In the genomic region with DNA sequence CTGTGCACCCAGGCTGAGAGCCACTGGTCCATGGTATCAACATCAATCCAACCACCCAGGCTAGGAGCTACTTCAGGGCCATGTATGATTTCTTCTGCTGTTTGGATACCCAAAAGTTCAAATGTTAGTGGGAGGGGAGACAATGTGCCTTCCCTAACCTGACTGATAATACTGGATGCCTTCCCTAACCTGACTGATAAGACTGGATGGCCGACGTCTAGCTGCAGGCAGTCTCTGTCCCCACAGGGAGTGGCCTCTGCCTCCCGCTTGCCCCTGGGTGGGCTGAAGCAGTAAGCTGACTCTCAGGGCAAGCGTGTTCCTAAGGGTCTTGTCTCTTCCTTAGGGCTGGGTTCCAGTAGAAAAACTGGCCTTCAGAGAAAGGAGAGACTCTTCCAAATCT, we compare ENCODE assay signal across 26 cellular contexts.
"Had no signal": no experiment of that assay in that cellular context is flagged by ENCODE, and none has a peak within 500 bp of the region (broad histone marks: within the 10 kb centered on the region; RNA-seq: fewer than 3 reads in every experiment).

No MANE protein-coding gene starts in this region.

- H3K27ac ChIP-seq: adrenal gland, body of pancreas, esophagus muscularis mucosa, foreskin keratinocyte, gastrocnemius medialis, heart left ventricle had no signal

- ATAC-seq: activated naive CD4-positive, alpha-beta T cell treated with anti-CD3 and anti-CD28 coated beads, Interleukin-2, amount 50 U/mL, for 72 hours; activated naive CD8-positive, alpha-beta T cell treated with anti-CD3 and anti-CD28 coated beads, Interleukin-2, amount 50 U/mL, for 24 hours; activated T-cell treated with anti-CD3 and anti-CD28 coated beads, Interleukin-2, amount 50 U/mL, for 72 hours; body of pancreas; foreskin keratinocyte; gastrocnemius medialis; heart left ventricle had no signal

- H3K4me3 Mint-ChIP-seq: activated CD4-positive, alpha-beta memory T cell treated with anti-CD3 and anti-CD28 coated beads, Interleukin-2, amount 10 ng/mL, durations not matched to agents 7 days and 5 days; activated naive CD4-positive, alpha-beta T cell treated with anti-CD3 and anti-CD28 coated beads, Interleukin-2, amount 10 ng/mL, durations not matched to agents 7 days and 5 days; activated naive CD8-positive, alpha-beta T cell treated with anti-CD3 and anti-CD28 coated beads, Interleukin-2, amount 50 U/mL, for 24 hours; activated T-cell treated with anti-CD3 and anti-CD28 coated beads, Interleukin-2, amount 50 U/mL, for 24 hours; activated T-cell treated with anti-CD3 and anti-CD28 coated beads, Interleukin-2, amount 50 U/mL, for 72 hours had no signal

- H3K9me3 Mint-ChIP-seq: activated CD4-positive, alpha-beta memory T cell treated with anti-CD3 and anti-CD28 coated beads, Interleukin-2, amount 10 ng/mL, durations not matched to agents 7 days and 5 days; activated naive CD4-positive, alpha-beta T cell treated with anti-CD3 and anti-CD28 coated beads, Interleukin-2, amount 10 ng/mL, durations not matched to agents 7 days and 5 days; activated naive CD4-positive, alpha-beta T cell treated with anti-CD3 and anti-CD28 coated beads, Interleukin-2, amount 50 U/mL, for 72 hours; activated naive CD8-positive, alpha-beta T cell treated with anti-CD3 and anti-CD28 coated beads, Interleukin-2, amount 50 U/mL, for 24 hours; activated T-cell treated with anti-CD3 and anti-CD28 coated beads, Interleukin-2, amount 50 U/mL, for 24 hours; activated T-cell treated with anti-CD3 and anti-CD28 coated beads, Interleukin-2, amount 50 U/mL, for 72 hours had no signal

- H3K4me1 ChIP-seq: body of pancreas, esophagus muscularis mucosa had no signal

- H3K27ac Mint-ChIP-seq: activated CD4-positive, alpha-beta memory T cell treated with anti-CD3 and anti-CD28 coated beads, Interleukin-2, amount 10 ng/mL, durations not matched to agents 7 days and 5 days; activated naive CD4-positive, alpha-beta T cell treated with anti-CD3 and anti-CD28 coated beads, Interleukin-2, amount 10 ng/mL, durations not matched to agents 7 days and 5 days; activated naive CD4-positive, alpha-beta T cell treated with anti-CD3 and anti-CD28 coated beads, Interleukin-2, amount 50 U/mL, for 72 hours; activated naive CD8-positive, alpha-beta T cell treated with anti-CD3 and anti-CD28 coated beads, Interleukin-2, amount 50 U/mL, for 24 hours; activated T-cell treated with anti-CD3 and anti-CD28 coated beads, Interleukin-2, amount 50 U/mL, for 24 hours had no signal

- H3K4me3 ChIP-seq: adrenal gland, body of pancreas, esophagus muscularis mucosa, gastrocnemius medialis, heart left ventricle had no signal

- DNase-seq: activated CD4-positive, alpha-beta memory T cell treated with anti-CD3 and anti-CD28 coated beads, Interleukin-2, amount 10 ng/mL, durations not matched to agents 7 days and 5 days; activated CD4-positive, alpha-beta T cell treated with anti-CD3 and anti-CD28 coated beads for 4 hours; activated CD4-positive, CD25-positive, alpha-beta regulatory T cell; activated CD4-positive, CD25-positive, alpha-beta regulatory T cell treated with anti-CD3 and anti-CD28 coated beads, Interleukin-2, amount 50 U/mL, for 72 hours; activated CD8-positive, alpha-beta memory T cell treated with anti-CD3 and anti-CD28 coated beads, Interleukin-2, amount 50 U/mL, for 48 hours; activated gamma-delta T cell; activated naive CD4-positive, alpha-beta T cell; activated naive CD4-positive, alpha-beta T cell treated with anti-CD3 and anti-CD28 coated beads, Interleukin-2, amount 10 ng/mL, durations not matched to agents 7 days and 5 days; activated naive CD8-positive, alpha-beta T cell treated with anti-CD3 and anti-CD28 coated beads, Interleukin-2, amount 50 U/mL, for 24 hours; activated T-cell treated with anti-CD3 and anti-CD28 coated beads for 4 hours; activated T-cell treated with anti-CD3 and anti-CD28 coated beads, Interleukin-2, amount 50 U/mL, for 24 hours; activated T-cell treated with anti-CD3 and anti-CD28 coated beads, Interleukin-2, amount 50 U/mL, for 72 hours; adrenal gland; amygdala; aorta; body of pancreas; caudate nucleus; effector CD8-positive, alpha-beta T cell; erythroblast; foreskin keratinocyte; gastrocnemius medialis; glutamatergic neuron; heart left ventricle; T-helper 2 cell had no signal

- H3K27me3 ChIP-seq: adrenal gland, body of pancreas, esophagus muscularis mucosa, foreskin keratinocyte, gastrocnemius medialis, heart left ventricle had no signal

- H3K27me3 Mint-ChIP-seq: activated CD4-positive, alpha-beta memory T cell treated with anti-CD3 and anti-CD28 coated beads, Interleukin-2, amount 10 ng/mL, durations not matched to agents 7 days and 5 days; activated naive CD4-positive, alpha-beta T cell treated with anti-CD3 and anti-CD28 coated beads, Interleukin-2, amount 10 ng/mL, durations not matched to agents 7 days and 5 days; activated naive CD8-positive, alpha-beta T cell treated with anti-CD3 and anti-CD28 coated beads, Interleukin-2, amount 50 U/mL, for 24 hours; activated T-cell treated with anti-CD3 and anti-CD28 coated beads, Interleukin-2, amount 50 U/mL, for 24 hours had no signal

- H3K9me3 ChIP-seq: adrenal gland, body of pancreas, esophagus muscularis mucosa, gastrocnemius medialis, heart left ventricle had no signal

- H3K4me1 Mint-ChIP-seq: activated naive CD4-positive, alpha-beta T cell treated with anti-CD3 and anti-CD28 coated beads, Interleukin-2, amount 10 ng/mL, durations not matched to agents 7 days and 5 days; activated naive CD8-positive, alpha-beta T cell treated with anti-CD3 and anti-CD28 coated beads, Interleukin-2, amount 50 U/mL, for 24 hours had no signal
